ENCODE assay signal across 16 cellular contexts in the genomic region with DNA sequence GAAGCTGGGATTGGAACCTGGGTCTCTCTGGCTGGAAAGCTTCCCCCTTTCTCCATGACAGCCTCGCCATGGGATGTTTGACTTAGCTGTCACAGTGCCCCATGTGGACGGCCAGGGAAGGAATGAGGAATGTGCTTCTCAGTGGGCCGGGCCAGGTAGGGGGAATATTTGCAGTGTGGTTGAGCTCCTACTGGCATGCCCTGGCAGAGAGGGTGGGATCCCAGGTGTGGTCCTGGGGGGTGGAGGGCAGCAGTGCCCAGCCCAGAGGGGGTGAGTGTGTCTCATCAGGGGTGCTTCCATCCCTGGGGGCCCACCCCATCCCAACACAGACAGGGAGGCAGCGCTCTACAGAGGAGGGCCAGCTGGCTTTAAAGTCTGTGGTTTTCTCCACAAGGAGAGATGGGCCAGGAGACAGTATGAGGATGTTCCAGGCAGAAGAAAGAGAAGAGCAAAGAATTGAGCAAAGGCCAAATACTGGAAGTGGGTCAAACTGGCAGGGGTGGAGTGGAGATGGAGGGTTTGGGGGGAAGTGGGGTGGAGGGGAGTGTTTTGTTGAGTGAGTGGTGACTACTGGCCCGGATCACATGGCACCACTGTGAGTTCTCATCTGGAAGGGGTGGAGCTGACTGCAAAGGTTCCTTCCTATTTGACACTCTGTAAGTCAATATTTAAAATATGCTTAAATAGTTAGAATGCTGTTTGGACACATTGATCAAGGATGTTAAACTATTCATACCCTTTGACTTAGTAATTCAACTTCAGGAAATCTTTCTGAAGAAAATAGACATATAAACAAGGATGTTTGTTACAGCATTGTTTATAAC.
DNase-seq lines count a peak whose midpoint lies in the region; ATAC-seq and TF ChIP-seq lines count a peak whose summit lies in the region.
"Had no signal": no experiment of that assay in that cellular context is flagged by ENCODE, and none has a peak within 500 bp of the region (broad histone marks: within the 10 kb centered on the region; RNA-seq: fewer than 3 reads in every experiment).

No MANE protein-coding gene starts in this region.

- TF ChIP-seq CTCF in thyroid gland (IDR thresholded peaks at IDR 0.05) (peak in 4 of 6 experiments; percentile 17 to 45 (median 42)), mesothelial cell of epicardium (IDR thresholded peaks at IDR 0.05; ENCODE audit: unreplicated experiment) (no peak), suprapubic skin (IDR thresholded peaks at IDR 0.05) (no peak)

- no peaks in the 10 kb centered on the region for H3K36me3 Mint-ChIP-seq in mesothelial cell of epicardium

- ATAC-seq in HG03520 (IDR thresholded peaks at IDR 0.05; ENCODE audit: unreplicated experiment): no peak
- ATAC-seq: left cardiac atrium had no signal

- H3K4me3 ChIP-seq in thyroid gland (replicated peaks in 1 of 3): no peak overlapping the region
- H3K4me3 ChIP-seq in suprapubic skin: no peak overlapping the region
- H3K4me3 ChIP-seq: ascending aorta, PC-9 had no signal

- intact Hi-C loops in thyroid gland (cut with DNase I): no loop called here

- 53 to 73% methylated on average over 2 to 5 of the region's 5 CpGs for WGBS in thyroid gland, 2 donors
- 64% methylated on average over 5 of the region's 5 CpGs for WGBS in suprapubic skin

- TF ChIP-seq POLR2A in thyroid gland (IDR thresholded peaks at IDR 0.05): no peak
- no peak for TF ChIP-seq POLR2A in suprapubic skin (IDR thresholded peaks at IDR 0.05)

- H3K27me3 ChIP-seq in thyroid gland (no peaks in the 10 kb centered on the region), suprapubic skin (peaks cover 6% of the 10 kb centered on the region)
- H3K27me3 ChIP-seq: ascending aorta had no signal

- no peak overlapping the region for H3K4me3 Mint-ChIP-seq in mesothelial cell of epicardium

- no peaks in the 10 kb centered on the region for H3K9me3 ChIP-seq in thyroid gland
- H3K9me3 ChIP-seq in suprapubic skin: no peaks in the 10 kb centered on the region
- H3K9me3 ChIP-seq: ascending aorta had no signal

- peaks cover 14% of the 10 kb centered on the region for H3K4me1 Mint-ChIP-seq in mesothelial cell of epicardium

- H3K27me3 Mint-ChIP-seq in mesothelial cell of epicardium (ENCODE audit: low read depth): no peaks in the 10 kb centered on the region

- H3K27ac Mint-ChIP-seq in mesothelial cell of epicardium: no peak overlapping the region

- H3K4me1 ChIP-seq in thyroid gland: peaks cover 10% of the 10 kb centered on the region in 2 donors
- H3K4me1 ChIP-seq in suprapubic skin: peaks cover 6% of the 10 kb centered on the region
- H3K4me1 ChIP-seq: ascending aorta had no signal

- H3K27ac ChIP-seq in thyroid gland (no peak overlapping the region), suprapubic skin (no peak overlapping the region)
- H3K27ac ChIP-seq: ascending aorta, PC-9 had no signal

- TF ChIP-seq EP300 in suprapubic skin (IDR thresholded peaks at IDR 0.05): no peak

- peak; percentile 20 for DNase-seq in NCI-H1694 treated with DMSO at 0.1 percent for 48 hours (lab: John Stamatoyannopoulos, UW)
- DNase-seq in NCI-H1694 (lab: John Stamatoyannopoulos, UW): no peak
- DNase-seq in RPMI8226: peak; percentile 22
- DNase-seq in iPS-NIHi7 (ENCODE audit: extremely low spot score): peak; percentile 86
- DNase-seq in thyroid gland: peak; percentile 48 to 60
- no peak for DNase-seq in mesothelial cell of epicardium (ENCODE audit: low spot score in 2 of 2, unreplicated experiment in 2 of 2)
- no peak for DNase-seq in suprapubic skin (ENCODE audit: low spot score in 2 of 2)
- DNase-seq: activated CD8-positive, alpha-beta memory T cell treated with anti-CD3 and anti-CD28 coated beads for 24 hours; IMR-90; left cardiac atrium; NCI-H1417 treated with DMSO at 0.1 percent for 48 hours; NCI-H446; PC-9; SW 1271 had no signal

- H3K36me3 ChIP-seq in thyroid gland (no peaks in the 10 kb centered on the region), suprapubic skin (no peaks in the 10 kb centered on the region)
- H3K36me3 ChIP-seq: ascending aorta had no signal

- no peaks in the 10 kb centered on the region for H3K9me3 Mint-ChIP-seq in mesothelial cell of epicardium

Comparison
In these comparisons a context has a peak if more than half of its experiments do, and no peak if none do; other contexts are left out.
1. DNase-seq: peak in NCI-H1694 treated with DMSO at 0.1 percent for 48 hours (single experiment), RPMI8226 (single experiment), iPS-NIHi7 (single experiment) and thyroid gland (2 of 2); none in NCI-H1694 (single experiment), mesothelial cell of epicardium (0 of 2) and suprapubic skin (0 of 2).
2. CTCF ChIP-seq: peak in thyroid gland (4 of 6); none in mesothelial cell of epicardium (single experiment) and suprapubic skin (0 of 2).